27 cellular contexts compared by ENCODE assay signal in the genomic region with DNA sequence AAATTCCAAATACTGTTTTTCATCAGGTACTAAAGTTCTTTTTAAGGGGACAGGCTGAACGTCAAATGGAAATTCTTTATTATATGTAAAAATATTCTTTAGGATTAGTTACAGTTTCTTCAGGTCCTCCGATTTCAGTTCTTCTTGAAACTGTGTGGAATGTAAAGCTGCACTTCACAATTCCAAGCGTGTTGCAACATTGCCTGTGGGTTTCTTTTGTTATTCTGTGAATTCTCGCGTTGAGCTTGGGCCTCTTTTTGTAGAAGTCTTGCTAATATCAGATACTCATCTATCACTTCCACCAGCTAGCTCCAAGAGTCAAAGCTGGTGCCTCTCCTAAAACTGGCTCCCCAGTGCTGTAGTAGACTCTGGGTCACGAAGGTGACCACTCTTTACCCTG.
"Had no signal": no experiment of that assay in that cellular context is flagged by ENCODE, and none has a peak within 500 bp of the region (broad histone marks: within the 10 kb centered on the region; RNA-seq: fewer than 3 reads in every experiment).

No MANE protein-coding gene starts in this region.

- H3K36me3 ChIP-seq: stomach, suprapubic skin, thoracic aorta, thyroid gland, tibial artery, tibial nerve, transverse colon, upper lobe of left lung, upper lobe of right lung, uterus, vagina had no signal

- DNase-seq: stimulated activated CD4-positive, alpha-beta T cell treated with anti-CD3 and anti-CD28 coated beads, Interleukin-2, amount 100 ng/mL, for 48 hours; stimulated activated CD4-positive, alpha-beta T cell treated with anti-CD3 and anti-CD28 coated beads, Interleukin-4, amount 100 ng/mL, for 1 hour; stimulated activated CD4-positive, alpha-beta T cell treated with anti-CD3 and anti-CD28 coated beads, Interleukin-4, amount 100 ng/mL, for 24 hours; stimulated activated CD4-positive, alpha-beta T cell treated with anti-CD3 and anti-CD28 coated beads, Interleukin-4, amount 100 ng/mL, for 4 hours; stimulated activated CD8-positive, alpha-beta memory T cell treated with anti-CD3 and anti-CD28 coated beads, Interleukin-4, amount 100 ng/mL, for 48 hours; stimulated activated naive B cell treated with anti-CD40 and anti-IgM and Interleukin-4, amounts not matched to agents 10 μg/mL and 1 μg/mL and 100 μg/mL, for 72 hours; stimulated activated naive CD4-positive, alpha-beta T cell; stimulated activated naive CD4-positive, alpha-beta T cell treated with Interleukin-2 at 50 U/mL for 16 hours; stimulated activated naive CD8-positive, alpha-beta T cell treated with anti-CD3 and anti-CD28 coated beads, Interleukin-15, amount 100 ng/mL, for 72 hours; stimulated activated naive CD8-positive, alpha-beta T cell treated with anti-CD3 and anti-CD28 coated beads, Interleukin-15, Interleukin-2, amounts not matched to agents 100 U/mL and 50 U/mL, for 24 hours; stomach; substantia nigra; testis; thyroid gland; tibial artery; transverse colon; upper lobe of left lung; upper lobe of right lung; uterus had no signal

- H3K4me3 Mint-ChIP-seq: stimulated activated effector memory CD8-positive, alpha-beta T cell treated with anti-CD3 and anti-CD28 coated beads, Interleukin-12 subunit alpha, Interleukin-12 subunit beta, amount 100 ng/mL, for 72 hours; stimulated activated memory B cell treated with anti-CD40 and anti-IgM and Interleukin-4, amounts not matched to agents 10 μg/mL and 1 μg/mL and 100 μg/mL, for 72 hours; stimulated activated naive B cell treated with anti-CD40 and anti-IgM and Interleukin-4, amounts not matched to agents 10 μg/mL and 1 μg/mL and 100 μg/mL, for 72 hours; stimulated activated naive CD8-positive, alpha-beta T cell treated with anti-CD3 and anti-CD28 coated beads, Interleukin-15, amount 100 ng/mL, for 72 hours; stimulated activated naive CD8-positive, alpha-beta T cell treated with anti-CD3 and anti-CD28 coated beads, Interleukin-15, Interleukin-2, amounts not matched to agents 100 ng/mL and 50 ng/mL, for 24 hours; type B pancreatic cell had no signal

- H3K36me3 Mint-ChIP-seq: stimulated activated effector memory CD8-positive, alpha-beta T cell treated with anti-CD3 and anti-CD28 coated beads, Interleukin-12 subunit alpha, Interleukin-12 subunit beta, amount 100 ng/mL, for 72 hours; stimulated activated memory B cell treated with anti-CD40 and anti-IgM and Interleukin-4, amounts not matched to agents 10 μg/mL and 1 μg/mL and 100 μg/mL, for 72 hours; stimulated activated naive B cell treated with anti-CD40 and anti-IgM and Interleukin-4, amounts not matched to agents 10 μg/mL and 1 μg/mL and 100 μg/mL, for 72 hours; type B pancreatic cell had no signal

- H3K9me3 Mint-ChIP-seq: stimulated activated naive B cell treated with anti-CD40 and anti-IgM and Interleukin-4, amounts not matched to agents 10 μg/mL and 1 μg/mL and 100 μg/mL, for 72 hours; type B pancreatic cell had no signal

- H3K4me1 Mint-ChIP-seq: stimulated activated effector memory CD8-positive, alpha-beta T cell treated with anti-CD3 and anti-CD28 coated beads, Interleukin-12 subunit alpha, Interleukin-12 subunit beta, amount 100 ng/mL, for 72 hours; stimulated activated memory B cell treated with anti-CD40 and anti-IgM and Interleukin-4, amounts not matched to agents 10 μg/mL and 1 μg/mL and 100 μg/mL, for 72 hours; stimulated activated naive B cell treated with anti-CD40 and anti-IgM and Interleukin-4, amounts not matched to agents 10 μg/mL and 1 μg/mL and 100 μg/mL, for 72 hours; stimulated activated naive CD8-positive, alpha-beta T cell treated with anti-CD3 and anti-CD28 coated beads, Interleukin-15, amount 100 ng/mL, for 72 hours had no signal

- ATAC-seq: stimulated activated effector memory CD8-positive, alpha-beta T cell treated with anti-CD3 and anti-CD28 coated beads, Interleukin-12 subunit alpha, Interleukin-12 subunit beta, amount 100 ng/mL, for 72 hours; stimulated activated naive B cell treated with anti-CD40 and anti-IgM and Interleukin-4, amounts not matched to agents 10 μg/mL and 1 μg/mL and 100 μg/mL, for 72 hours; stimulated activated naive CD8-positive, alpha-beta T cell treated with anti-CD3 and anti-CD28 coated beads, Interleukin-15, amount 100 ng/mL, for 72 hours; stimulated activated naive CD8-positive, alpha-beta T cell treated with anti-CD3 and anti-CD28 coated beads, Interleukin-15, Interleukin-2, amounts not matched to agents 100 U/mL and 50 U/mL, for 24 hours had no signal

- H3K4me1 ChIP-seq: stomach, suprapubic skin, testis, thyroid gland, tibial artery, tibial nerve, transverse colon, upper lobe of left lung, upper lobe of right lung, uterus, vagina had no signal

- H3K4me3 ChIP-seq: stomach, suprapubic skin, testis, thoracic aorta, thyroid gland, tibial artery, tibial nerve, transverse colon, upper lobe of left lung, upper lobe of right lung, uterus, vagina had no signal

- H3K27ac ChIP-seq: stomach, suprapubic skin, testis, thoracic aorta, thyroid gland, tibial artery, tibial nerve, transverse colon, upper lobe of left lung, upper lobe of right lung, uterus, vagina had no signal

- H3K27ac Mint-ChIP-seq: stimulated activated effector memory CD8-positive, alpha-beta T cell treated with anti-CD3 and anti-CD28 coated beads, Interleukin-12 subunit alpha, Interleukin-12 subunit beta, amount 100 ng/mL, for 72 hours; stimulated activated memory B cell treated with anti-CD40 and anti-IgM and Interleukin-4, amounts not matched to agents 10 μg/mL and 1 μg/mL and 100 μg/mL, for 72 hours; stimulated activated naive B cell treated with anti-CD40 and anti-IgM and Interleukin-4, amounts not matched to agents 10 μg/mL and 1 μg/mL and 100 μg/mL, for 72 hours; stimulated activated naive CD8-positive, alpha-beta T cell treated with anti-CD3 and anti-CD28 coated beads, Interleukin-15, Interleukin-2, amounts not matched to agents 100 ng/mL and 50 ng/mL, for 24 hours; type B pancreatic cell had no signal

- H3K27me3 Mint-ChIP-seq: stimulated activated memory B cell treated with anti-CD40 and anti-IgM and Interleukin-4, amounts not matched to agents 10 μg/mL and 1 μg/mL and 100 μg/mL, for 72 hours; stimulated activated naive B cell treated with anti-CD40 and anti-IgM and Interleukin-4, amounts not matched to agents 10 μg/mL and 1 μg/mL and 100 μg/mL, for 72 hours; stimulated activated naive CD8-positive, alpha-beta T cell treated with anti-CD3 and anti-CD28 coated beads, Interleukin-15, amount 100 ng/mL, for 72 hours; stimulated activated naive CD8-positive, alpha-beta T cell treated with anti-CD3 and anti-CD28 coated beads, Interleukin-15, Interleukin-2, amounts not matched to agents 100 ng/mL and 50 ng/mL, for 24 hours; type B pancreatic cell had no signal

- H3K9me3 ChIP-seq: suprapubic skin, testis, thoracic aorta, thyroid gland, tibial artery, transverse colon, upper lobe of left lung, upper lobe of right lung, uterus, vagina had no signal

- H3K27me3 ChIP-seq: stomach, suprapubic skin, testis, thyroid gland, tibial artery, tibial nerve, transverse colon, upper lobe of left lung, upper lobe of right lung, uterus, vagina had no signal
